ENCODE assay signal across 8 cellular contexts in genomic region chr10:51700228-51700835, GRCh38.
DNase-seq lines count a peak whose midpoint lies in the region; ATAC-seq and TF ChIP-seq lines count a peak whose summit lies in the region.

No MANE protein-coding gene starts in this region.

- no peak for TF ChIP-seq CTCF in brain microvascular endothelial cell (IDR thresholded peaks at IDR 0.05; ENCODE audit: low read depth, low read length, missing control alignments)

- no peak for ATAC-seq in stimulated activated naive CD8-positive, alpha-beta T cell treated with anti-CD3 and anti-CD28 coated beads, Interleukin-15, Interleukin-2, amounts not matched to agents 100 U/mL and 50 U/mL, for 24 hours
- ATAC-seq in HG03521 (IDR thresholded peaks at IDR 0.05; ENCODE audit: unreplicated experiment) = no peak
- ATAC-seq in HG02938 (IDR thresholded peaks at IDR 0.05; ENCODE audit: unreplicated experiment) = no peak

- peaks cover 9% of the 10 kb centered on the region for H3K36me3 ChIP-seq in ES-I3 (ENCODE audit: insufficient read depth, low read length)
- no peaks in the 10 kb centered on the region for H3K36me3 ChIP-seq in brain microvascular endothelial cell (replicated peaks)

- H3K4me3 ChIP-seq in brain microvascular endothelial cell (ENCODE audit: low read depth, low read length) = peak overlapping the region; percentile 67

- in situ Hi-C loops in brain microvascular endothelial cell (cut with HindIII; ENCODE audit: low pct_ligation_motif_present, low sequenced_read_pairs) = no loop called here

- H3K4me1 ChIP-seq in ES-I3 (ENCODE audit: insufficient read depth, low read length) = peaks cover 7% of the 10 kb centered on the region; the same call in 1 of the 2 replicates

- DNase-seq in NCI-H226 (peak; percentile 62), brain microvascular endothelial cell (peak; percentile 68), kidney glomerular epithelial cell (lab: John Stamatoyannopoulos, UW) (peak; percentile 42), cortex of kidney (lab: John Stamatoyannopoulos, UW) (no peak)
- peak; percentile 32 for DNase-seq in stimulated activated naive CD8-positive, alpha-beta T cell treated with anti-CD3 and anti-CD28 coated beads, Interleukin-15, Interleukin-2, amounts not matched to agents 100 U/mL and 50 U/mL, for 24 hours

- H3K27ac ChIP-seq in brain microvascular endothelial cell = peak overlapping the region; percentile 99

- no peaks in the 10 kb centered on the region for H3K27me3 ChIP-seq in brain microvascular endothelial cell (replicated peaks)

- H3K9ac ChIP-seq in ES-I3 (ENCODE audit: low read depth, low read length) = peak overlapping the region; percentile 97

- no peaks in the 10 kb centered on the region for H3K9me3 ChIP-seq in ES-I3 (ENCODE audit: control insufficient read depth, insufficient read depth, low read length)
